Comparison of ENCODE assay signal across 9 cellular contexts in genomic region chr2:28683100-28683706, GRCh38.
DNase-seq lines count a peak whose midpoint lies in the region; ATAC-seq and TF ChIP-seq lines count a peak whose summit lies in the region.
"Had no signal": no experiment of that assay in that cellular context is flagged by ENCODE, and none has a peak within 500 bp of the region (broad histone marks: within the 10 kb centered on the region; RNA-seq: fewer than 3 reads in every experiment).

No MANE protein-coding gene starts in this region.

- no peaks in the 10 kb centered on the region for H3K79me2 ChIP-seq in mesendoderm (ENCODE audit: control insufficient read depth, insufficient read depth, low read length)

- H4K8ac ChIP-seq in mesendoderm (ENCODE audit: low read depth, low read length): no peak overlapping the region

- TSS peak; percentile 85 for BruUV-seq in Caco-2 (replicated peaks; lab: Mats Ljungman, UMichigan)

- TF ChIP-seq CTCF in Caco-2 (IDR thresholded peaks at IDR 0.05; ENCODE audit: insufficient read depth in 1 of 2, low read depth in 1 of 2, low read length in 1 of 2, severe bottlenecking in 1 of 2, unreplicated experiment in 1 of 2) (no peak), colonic mucosa (IDR thresholded peaks at IDR 0.05) (no peak)

- no peaks in the 10 kb centered on the region for H3K79me1 ChIP-seq in mesendoderm (ENCODE audit: low read length)

- H3K36me3 Mint-ChIP-seq in Caco-2 (ENCODE audit: insufficient read depth, unreplicated experiment): no peaks in the 10 kb centered on the region
- H3K36me3 Mint-ChIP-seq in T-helper 2 cell treated with Interferon-gamma antibody and Interleukin-4, amounts not matched to agents 5 μg/mL and 100 μg/mL, for 36 hours (ENCODE audit: low read depth): no peaks in the 10 kb centered on the region
- H3K36me3 Mint-ChIP-seq: activated naive CD8-positive, alpha-beta T cell treated with anti-CD3 and anti-CD28 coated beads, Interleukin-2, amount 10 ng/mL, durations not matched to agents 7 days and 5 days had no signal

- H3K4ac ChIP-seq in mesendoderm (ENCODE audit: low read depth, low read length): no peak overlapping the region

- ATAC-seq in GM21381 (IDR thresholded peaks at IDR 0.05; ENCODE audit: unreplicated experiment): no peak

- H3K27me3 ChIP-seq in Caco-2 (replicated peaks; ENCODE audit: control insufficient read depth, insufficient read depth, low read length): no peaks in the 10 kb centered on the region
- no peaks in the 10 kb centered on the region for H3K27me3 ChIP-seq in colonic mucosa
- H3K27me3 ChIP-seq in mesendoderm (ENCODE audit: insufficient read depth, low read length, poor library complexity): no peaks in the 10 kb centered on the region

- peak overlapping the region; percentile 20 for H3K18ac ChIP-seq in mesendoderm (ENCODE audit: low read length)

- H2AK5ac ChIP-seq in mesendoderm (ENCODE audit: low read length): no peak overlapping the region

- WGBS in mesendoderm (ENCODE audit: extremely low coverage, insufficient coverage, low lambda C conversion rate): no CpG with 5 or more reads among the region's 14 CpGs

- H3K9me3 Mint-ChIP-seq in Caco-2 (ENCODE audit: unreplicated experiment): peaks cover 25% of the 10 kb centered on the region
- no peaks in the 10 kb centered on the region for H3K9me3 Mint-ChIP-seq in T-helper 2 cell treated with Interferon-gamma antibody and Interleukin-4, amounts not matched to agents 5 μg/mL and 100 μg/mL, for 36 hours
- H3K9me3 Mint-ChIP-seq: activated naive CD8-positive, alpha-beta T cell treated with anti-CD3 and anti-CD28 coated beads, Interleukin-2, amount 10 ng/mL, durations not matched to agents 7 days and 5 days had no signal

- H3K4me1 Mint-ChIP-seq in Caco-2 (ENCODE audit: low read depth, unreplicated experiment): peaks cover 56% of the 10 kb centered on the region
- peaks cover 29% of the 10 kb centered on the region for H3K4me1 Mint-ChIP-seq in T-helper 2 cell treated with Interferon-gamma antibody and Interleukin-4, amounts not matched to agents 5 μg/mL and 100 μg/mL, for 36 hours (ENCODE audit: low read depth)

- no peak overlapping the region for H2BK5ac ChIP-seq in mesendoderm (ENCODE audit: low read length)

- H3K4me3 Mint-ChIP-seq in Caco-2 (ENCODE audit: unreplicated experiment): peak overlapping the region; percentile 53
- no peak overlapping the region for H3K4me3 Mint-ChIP-seq in T-helper 2 cell treated with Interferon-gamma antibody and Interleukin-4, amounts not matched to agents 5 μg/mL and 100 μg/mL, for 36 hours
- H3K4me3 Mint-ChIP-seq: activated naive CD8-positive, alpha-beta T cell treated with anti-CD3 and anti-CD28 coated beads, Interleukin-2, amount 10 ng/mL, durations not matched to agents 7 days and 5 days had no signal

- CTCF ChIA-PET in Caco-2 (lab: Charles Lee): interaction anchor here (0.6 to 0.9 kb wide), 4 partner anchors 19 to 117 kb away, joined by 3 to 4 read pairs (median 3); no protein-coding TSS in a partner anchor

- H3K4me3 ChIP-seq in Caco-2 (ENCODE audit: low read depth, low read length) (no peak overlapping the region), colonic mucosa (no peak overlapping the region), mesendoderm (ENCODE audit: low read length) (no peak overlapping the region)

- no peak overlapping the region for H2BK120ac ChIP-seq in mesendoderm (ENCODE audit: low read depth, low read length)

- H3K27ac ChIP-seq in colonic mucosa (no peak overlapping the region), mesendoderm (ENCODE audit: low read depth, low read length) (no peak overlapping the region)

- H3K4me2 ChIP-seq in mesendoderm (ENCODE audit: low read length): no peak overlapping the region

- H3K9ac ChIP-seq in colonic mucosa (ENCODE audit: low read depth in 2 of 2, low read length in 2 of 2) (no peak overlapping the region), mesendoderm (ENCODE audit: low read length) (no peak overlapping the region)

- POLR2A ChIA-PET in Caco-2 (lab: Charles Lee): interaction anchor here (0.6 to 1.1 kb wide), 4 partner anchors 19 to 68 kb away, joined by 3 to 6 read pairs (median 3); partner anchors contain the start of gene PPP1CB

- no peak overlapping the region for H4K5ac ChIP-seq in mesendoderm (ENCODE audit: low read length)

- H3K27ac Mint-ChIP-seq in Caco-2 (ENCODE audit: unreplicated experiment): peak overlapping the region; percentile 93
- H3K27ac Mint-ChIP-seq in T-helper 2 cell treated with Interferon-gamma antibody and Interleukin-4, amounts not matched to agents 5 μg/mL and 100 μg/mL, for 36 hours: no peak overlapping the region
- H3K27ac Mint-ChIP-seq: activated naive CD8-positive, alpha-beta T cell treated with anti-CD3 and anti-CD28 coated beads, Interleukin-2, amount 10 ng/mL, durations not matched to agents 7 days and 5 days had no signal

- intact Hi-C loops in Caco-2 (cut with micrococcal nuclease; ENCODE audit: unreplicated experiment): loop anchor here (1.0 to 2.0 kb wide), 5 partner anchors 9 to 87 kb away; partner anchors contain the start of gene PPP1CB
- intact Hi-C loops in colonic mucosa (cut with DNase I): no loop called here

- no peak overlapping the region for H2BK15ac ChIP-seq in mesendoderm (replicated peaks; ENCODE audit: low read depth)

- DNase-seq in Caco-2 (peak; percentile 91 to 96), NCI-H2227 treated with DMSO at 0.1 percent for 48 hours (lab: John Stamatoyannopoulos, UW) (peak; percentile 64), colonic mucosa (peak; percentile 52), mesendoderm (peak; percentile 90), 8988T (no peak)
- no peak for DNase-seq in T-helper 2 cell treated with Interferon-gamma antibody and Interleukin-4, amounts not matched to agents 5 μg/mL and 100 μg/mL, for 36 hours (ENCODE audit: low spot score)
- DNase-seq in activated effector memory CD4-positive, alpha-beta T cell treated with anti-CD3 and anti-CD28 coated beads, Interleukin-2, amount 50 U/mL, for 16 hours: no peak
- DNase-seq: activated naive CD8-positive, alpha-beta T cell treated with anti-CD3 and anti-CD28 coated beads, Interleukin-2, amount 10 ng/mL, durations not matched to agents 7 days and 5 days had no signal

- no peaks in the 10 kb centered on the region for H3K27me3 Mint-ChIP-seq in Caco-2 (ENCODE audit: insufficient read depth, unreplicated experiment)
- H3K27me3 Mint-ChIP-seq in T-helper 2 cell treated with Interferon-gamma antibody and Interleukin-4, amounts not matched to agents 5 μg/mL and 100 μg/mL, for 36 hours (ENCODE audit: low read depth): no peaks in the 10 kb centered on the region
- H3K27me3 Mint-ChIP-seq: activated naive CD8-positive, alpha-beta T cell treated with anti-CD3 and anti-CD28 coated beads, Interleukin-2, amount 10 ng/mL, durations not matched to agents 7 days and 5 days had no signal

- no peak overlapping the region for H3K23ac ChIP-seq in mesendoderm (ENCODE audit: low read length)

- H3K36me3 ChIP-seq in Caco-2 (ENCODE audit: control insufficient read depth, insufficient read depth, low read length): no peaks in the 10 kb centered on the region
- no peaks in the 10 kb centered on the region for H3K36me3 ChIP-seq in colonic mucosa
- no peaks in the 10 kb centered on the region for H3K36me3 ChIP-seq in mesendoderm (ENCODE audit: control insufficient read depth, insufficient read depth, low read length)

- H3K4me1 ChIP-seq in Caco-2: peaks cover 38% of the 10 kb centered on the region
- H3K4me1 ChIP-seq in colonic mucosa: no peaks in the 10 kb centered on the region
- H3K4me1 ChIP-seq in mesendoderm (ENCODE audit: control insufficient read depth, low read depth, low read length): peaks cover 2% of the 10 kb centered on the region

- H3K9me3 ChIP-seq in Caco-2 (no peaks in the 10 kb centered on the region), colonic mucosa (no peaks in the 10 kb centered on the region)

- H3K56ac ChIP-seq in mesendoderm (ENCODE audit: low read length): peak overlapping the region; percentile 28

Comparison
In these comparisons a context has a peak if more than half of its experiments do, and no peak if none do; other contexts are left out.
1. DNase-seq: peak in Caco-2 (2 of 2), NCI-H2227 treated with DMSO at 0.1 percent for 48 hours (single experiment), colonic mucosa (single experiment) and mesendoderm (single experiment); none in 8988T (single experiment), T-helper 2 cell treated with Interferon-gamma antibody and Interleukin-4, amounts not matched to agents 5 μg/mL and 100 μg/mL, for 36 hours (single experiment) and activated effector memory CD4-positive, alpha-beta T cell treated with anti-CD3 and anti-CD28 coated beads, Interleukin-2, amount 50 U/mL, for 16 hours (single experiment).